In the genomic region with DNA sequence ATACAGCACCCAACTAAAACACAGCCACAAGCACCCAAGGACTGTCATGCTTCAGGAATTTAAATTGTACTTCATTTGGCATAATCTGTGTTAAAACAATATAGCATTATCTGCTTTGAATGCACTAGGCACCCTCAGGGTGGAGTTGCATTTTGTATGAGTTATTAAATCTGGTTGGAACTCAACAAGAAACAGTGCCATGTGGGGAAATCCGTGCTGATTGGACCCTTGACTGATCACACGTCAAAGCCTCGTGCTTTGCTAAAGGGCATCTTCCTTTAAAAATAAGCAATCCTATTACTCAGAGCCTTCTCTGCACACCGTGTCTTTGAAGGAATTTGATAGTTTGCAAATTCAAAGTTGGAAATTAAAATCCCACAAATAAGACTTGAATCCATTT, we compare ENCODE assay signal across 12 cellular contexts. TPM values are rescaled to one million over a fixed set of nuclear protein-coding genes. Genes with fewer than 3 reads are reported as not detected.
A peak's percentile ranks its signal among the peaks of the same experiment; 100 is the strongest.
DNase-seq lines count a peak whose midpoint lies in the region; ATAC-seq and TF ChIP-seq lines count a peak whose summit lies in the region.
"Had no signal": no experiment of that assay in that cellular context is flagged by ENCODE, and none has a peak within 500 bp of the region (broad histone marks: within the 10 kb centered on the region; RNA-seq: fewer than 3 reads in every experiment).

No MANE protein-coding gene starts in this region.

- in situ Hi-C loops in mammary epithelial cell (cut with MboI; ENCODE audit: low sequenced_read_pairs in 2 of 2): no loop called here

- H3K4me1 ChIP-seq in right cardiac atrium (ENCODE audit: control insufficient read depth, insufficient read depth, low read length): peaks cover 17% of the 10 kb centered on the region
- peaks cover 79% of the 10 kb centered on the region for H3K4me1 ChIP-seq in mammary epithelial cell (ENCODE audit: insufficient read depth, low read length)

- no peak overlapping the region for H2AFZ ChIP-seq in mammary epithelial cell (ENCODE audit: low read depth, low read length)

- DNase-seq in right cardiac atrium (peak in 2 of 3 donors; percentile 25 to 37), left ventricle myocardium superior (no peak), mammary epithelial cell (peak; percentile 95), kidney tubule cell (ENCODE audit: low spot score) (peak; percentile 90), dorsolateral prefrontal cortex (no peak), GM10248 (ENCODE audit: extremely low spot score) (no peak), NCI-H1694 treated with DMSO at 0.1 percent for 48 hours (lab: John Stamatoyannopoulos, UW) (no peak)
- DNase-seq: hypothalamus, T-helper 17 cell had no signal

- dilution Hi-C loops in mammary epithelial cell (cut with HindIII; ENCODE audit: low sequenced_read_pairs): no loop called here

- no TSS peak for BruUV-seq in mammary epithelial cell (replicated peaks; lab: Mats Ljungman, UMichigan)

- 21% methylated on average over 4 of the region's 4 CpGs for WGBS in right cardiac atrium
- 0% methylated on average over 4 of the region's 4 CpGs for WGBS in mammary epithelial cell (ENCODE audit: low coverage, missing lambda C conversion rate)

- no peak overlapping the region for H3K27ac ChIP-seq in right cardiac atrium (ENCODE audit: low read length)
- peak overlapping the region; percentile 88 for H3K27ac ChIP-seq in mammary epithelial cell (ENCODE audit: insufficient read depth, low read depth, low read length)
- H3K27ac ChIP-seq in dorsolateral prefrontal cortex: peak overlapping the region in 4 of 59 donors; percentile 7 to 33 (median 9)
- H3K27ac ChIP-seq: cardiac muscle cell had no signal

- no peaks in the 10 kb centered on the region for H4K20me1 ChIP-seq in mammary epithelial cell (ENCODE audit: insufficient read depth, low read length)

- peak overlapping the region; percentile 43 for H3K4me2 ChIP-seq in mammary epithelial cell (ENCODE audit: insufficient read depth, low read depth, low read length)

- H3K9ac ChIP-seq in mammary epithelial cell (ENCODE audit: insufficient read depth, low read length): peak overlapping the region; percentile 67

- H3K79me2 ChIP-seq in mammary epithelial cell (ENCODE audit: insufficient read depth, low read length): peaks cover 31% of the 10 kb centered on the region

- CTCF ChIA-PET in mammary epithelial cell (lab: Charles Lee; ENCODE audit: low non-redundant PET): no interaction called here
- CTCF ChIA-PET in GM10248 (lab: Yijun Ruan, JAX): interaction anchor here (1.2 kb wide), 1 partner anchor 89 kb away, joined by 4 read pairs; no protein-coding TSS in a partner anchor

- intact Hi-C loops in right cardiac atrium (cut with DNase I) (no loop called here), left ventricle myocardium superior (cut with micrococcal nuclease) (no loop called here), mammary epithelial cell (cut with micrococcal nuclease) (loop anchor here (2.0 to 5.0 kb wide), 4 partner anchors 22 to 97 kb away; a partner anchor contains a TSS), dorsolateral prefrontal cortex (cut with DNase I) (no loop called here)

- H3K27me3 ChIP-seq in right cardiac atrium (ENCODE audit: control insufficient read depth, insufficient read depth) (no peaks in the 10 kb centered on the region), mammary epithelial cell (ENCODE audit: insufficient read depth, low read length) (no peaks in the 10 kb centered on the region), dorsolateral prefrontal cortex (peaks cover 0 to 5% (median 0%) of the 10 kb centered on the region in 45 donors)
- H3K27me3 ChIP-seq: cardiac muscle cell had no signal

- POLR2A ChIA-PET in GM10248 (lab: Yijun Ruan, JAX): no interaction called here

- ATAC-seq in right cardiac atrium: peak in 1 of 2 donors; percentile 40
- no peak for ATAC-seq in left ventricle myocardium superior
- ATAC-seq in GM19395 (IDR thresholded peaks at IDR 0.05; ENCODE audit: unreplicated experiment): no peak
- ATAC-seq: T-helper 17 cell had no signal

- H3K4me3 ChIP-seq in right cardiac atrium (ENCODE audit: low read length) (no peak overlapping the region), mammary epithelial cell (replicated peaks in 1 of 3; ENCODE audit: insufficient read depth in 1 of 3, low read depth in 2 of 3, low read length in 3 of 3) (no peak overlapping the region), dorsolateral prefrontal cortex (no peak overlapping the region)
- H3K4me3 ChIP-seq: cardiac muscle cell had no signal

- H3K9me3 ChIP-seq in right cardiac atrium (ENCODE audit: control insufficient read depth, low read length) (no peaks in the 10 kb centered on the region), mammary epithelial cell (replicated peaks; ENCODE audit: insufficient read depth, low read length) (no peaks in the 10 kb centered on the region)

- no peaks in the 10 kb centered on the region for H3K36me3 ChIP-seq in mammary epithelial cell (ENCODE audit: insufficient read depth, low read length)
- H3K36me3 ChIP-seq: cardiac muscle cell had no signal

- TF ChIP-seq CTCF in mammary epithelial cell (conservative IDR thresholded peaks at IDR 0.05 in 1 of 2, IDR thresholded peaks at IDR 0.05 in 1 of 2; ENCODE audit: extremely low read depth in 1 of 2, insufficient read depth in 1 of 2, low read depth in 1 of 2, low read length in 2 of 2): peak in 1 of 2 donors; percentile 1
- TF ChIP-seq CTCF in dorsolateral prefrontal cortex (IDR thresholded peaks at IDR 0.05 in 54 of 56, conservative IDR thresholded peaks at IDR 0.05 in 2 of 56; ENCODE audit: low read depth in 1 of 56, partially characterized antibody in 56 of 56): no peak
- TF ChIP-seq CTCF in GM10248 (IDR thresholded peaks at IDR 0.05; ENCODE audit: control extremely low read depth, extremely low read depth, low read depth, missing control alignments): no peak

RNA-seq across cellular contexts. Expression of a gene that starts 35.4 kb away (rescaled TPM):
- total RNA-seq in right cardiac atrium (100 to 1,000 TPM; 813 to 983 (median 905) TPM), left ventricle myocardium superior (723 TPM), mammary epithelial cell (100 to 1,000 TPM in 1 of 2 donors, 10 to 100 TPM in 1; 73.4 to 300 TPM), dorsolateral prefrontal cortex (100 to 1,000 TPM in 81 of 120 experiments, 10 to 100 TPM in 39; 55.7 to 267 (median 113) TPM)
- polyA plus RNA-seq in right cardiac atrium (809 TPM), mammary epithelial cell (159 TPM)
- 42.0 TPM for polyA minus RNA-seq in mammary epithelial cell
- total RNA-seq: B cell had no signal

Comparison
In these comparisons a context has a peak if more than half of its experiments do, and no peak if none do; other contexts are left out.
1. DNase-seq: peak in right cardiac atrium (2 of 3), mammary epithelial cell (single experiment) and kidney tubule cell (single experiment); none in left ventricle myocardium superior (single experiment), dorsolateral prefrontal cortex (0 of 10), GM10248 (single experiment) and NCI-H1694 treated with DMSO at 0.1 percent for 48 hours (single experiment).